20 cellular contexts compared by ENCODE assay signal in the genomic region with DNA sequence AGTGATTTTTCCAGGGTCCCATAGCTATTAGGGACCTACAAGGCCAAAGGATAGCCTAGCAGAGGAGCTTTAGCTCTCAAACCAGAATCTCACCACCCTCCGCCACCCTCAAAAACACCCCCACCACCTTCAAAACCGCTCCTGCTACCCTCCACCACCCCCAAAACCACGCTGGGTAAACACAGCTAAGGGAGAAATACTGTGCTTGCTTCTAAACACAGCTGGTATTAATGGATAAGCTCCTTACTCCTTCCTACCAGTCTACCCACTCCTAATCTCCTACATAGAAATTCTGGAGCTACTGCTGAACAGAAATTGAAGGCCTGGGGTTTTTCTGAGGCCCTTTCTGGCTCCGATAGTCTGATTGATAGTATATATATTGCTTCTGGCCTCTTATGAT. TPM values are rescaled to one million over a fixed set of nuclear protein-coding genes. Genes with fewer than 3 reads are reported as not detected.
"Had no signal": no experiment of that assay in that cellular context is flagged by ENCODE, and none has a peak within 500 bp of the region (broad histone marks: within the 10 kb centered on the region; RNA-seq: fewer than 3 reads in every experiment).

No MANE protein-coding gene starts in this region.

- H3K9me3 Mint-ChIP-seq: effector memory CD8-positive, alpha-beta T cell had no signal

- H3K27ac ChIP-seq: foreskin keratinocyte, ovary, stomach, thoracic aorta had no signal

- H3K4me3 Mint-ChIP-seq: effector memory CD8-positive, alpha-beta T cell; immature natural killer cell; naive thymus-derived CD4-positive, alpha-beta T cell had no signal

- ATAC-seq: effector memory CD8-positive, alpha-beta T cell; foreskin keratinocyte; left cardiac atrium; left ventricle myocardium superior; naive thymus-derived CD4-positive, alpha-beta T cell; right cardiac atrium had no signal

- H3K9me3 ChIP-seq: ovary, stomach, thoracic aorta had no signal

- H3K27me3 ChIP-seq: foreskin keratinocyte, ovary, stomach had no signal

- H3K36me3 ChIP-seq: ovary had no signal

- H3K27ac Mint-ChIP-seq: effector memory CD8-positive, alpha-beta T cell; immature natural killer cell; naive thymus-derived CD4-positive, alpha-beta T cell; progenitor cell of endocrine pancreas had no signal

- DNase-seq: effector memory CD8-positive, alpha-beta T cell; foreskin keratinocyte; immature natural killer cell; left cardiac atrium; left ventricle myocardium superior; mesendoderm; naive thymus-derived CD4-positive, alpha-beta T cell; ovary; right cardiac atrium; small intestine; stimulated activated CD4-positive, alpha-beta T cell treated with anti-CD3 and anti-CD28 coated beads, Interleukin-12 subunit alpha, Interleukin-12 subunit beta, amount 100 ng/mL, for 4 hours; stimulated activated naive CD4-positive, alpha-beta T cell; stomach; substantia nigra; trophoblast cell had no signal

- H3K4me3 ChIP-seq: lung, ovary, stomach, thoracic aorta had no signal

RNA-seq across cellular contexts. Expression of gene CAPNS2, which starts 59.8 kb away (rescaled TPM):
- total RNA-seq: epithelial cell of proximal tubule, left ventricle myocardium superior, mononuclear cell, progenitor cell of endocrine pancreas had no signal
